In genomic region chr13:109665781-109666249, GRCh38 we compare ENCODE assay signal across 14 cellular contexts.
"Had no signal": no experiment of that assay in that cellular context is flagged by ENCODE, and none has a peak within 500 bp of the region (broad histone marks: within the 10 kb centered on the region; RNA-seq: fewer than 3 reads in every experiment).

No MANE protein-coding gene starts in this region.

- ATAC-seq: activated CD4-positive, CD25-positive, alpha-beta regulatory T cell treated with anti-CD3 and anti-CD28 coated beads, Interleukin-2, amount 50 U/mL, for 24 hours; natural killer cell had no signal

- DNase-seq: activated CD4-positive, alpha-beta T cell treated with anti-CD3 and anti-CD28 coated beads, Interleukin-2, amount 50 U/mL, for 1 hour; activated CD8-positive, alpha-beta memory T cell treated with anti-CD3 and anti-CD28 coated beads for 24 hours; activated naive CD8-positive, alpha-beta T cell treated with anti-CD3 and anti-CD28 coated beads, Interleukin-2, amount 10 ng/mL, durations not matched to agents 7 days and 5 days; anterior cingulate cortex; dorsolateral prefrontal cortex; esophagus squamous epithelium; head of caudate nucleus; mesendoderm; natural killer cell; nucleus accumbens; posterior cingulate gyrus; stimulated activated CD4-positive, alpha-beta T cell treated with anti-CD3 and anti-CD28 coated beads, Interleukin-4, amount 100 ng/mL, for 24 hours; stimulated activated naive CD4-positive, alpha-beta T cell had no signal
